ENCODE assay signal across 27 cellular contexts in genomic region chr20:19855426-19855825, GRCh38.
"Had no signal": no experiment of that assay in that cellular context is flagged by ENCODE, and none has a peak within 500 bp of the region (broad histone marks: within the 10 kb centered on the region; RNA-seq: fewer than 3 reads in every experiment).

No MANE protein-coding gene starts in this region.

- H3K9me3 ChIP-seq: psoas muscle, right lobe of liver, sigmoid colon, stomach, thoracic aorta, thyroid gland, tibial nerve, upper lobe of left lung, vagina had no signal

- DNase-seq: natural killer cell; occipital lobe; posterior cingulate gyrus; psoas muscle; right cardiac atrium; right lobe of liver; sigmoid colon; small intestine; stimulated activated CD4-positive, alpha-beta T cell treated with anti-CD3 and anti-CD28 coated beads, Interleukin-15, amount 100 ng/mL, for 24 hours; stimulated activated CD4-positive, alpha-beta T cell treated with anti-CD3 and anti-CD28 coated beads, Interleukin-2, amount 100 ng/mL, for 24 hours; stimulated activated CD4-positive, alpha-beta T cell treated with anti-CD3 and anti-CD28 coated beads, Interleukin-2, amount 100 ng/mL, for 48 hours; stimulated activated CD4-positive, alpha-beta T cell treated with anti-CD3 and anti-CD28 coated beads, Interleukin-4, amount 100 ng/mL, for 24 hours; stimulated activated naive B cell treated with anti-CD40 and anti-IgM and Interleukin-4, amounts not matched to agents 10 μg/mL and 1 μg/mL and 100 μg/mL, for 72 hours; stimulated activated naive CD4-positive, alpha-beta T cell treated with Interleukin-2 at 50 U/mL for 16 hours; stomach; thyroid gland; trophoblast cell; upper lobe of left lung had no signal

- H3K4me3 ChIP-seq: neural progenitor cell, psoas muscle, right lobe of liver, sigmoid colon, stomach, thoracic aorta, thyroid gland, tibial nerve, upper lobe of left lung, vagina had no signal

- H3K27ac ChIP-seq: neural progenitor cell, parathyroid adenoma, psoas muscle, right lobe of liver, sigmoid colon, stomach, thoracic aorta, thyroid gland, tibial nerve, upper lobe of left lung, vagina had no signal

- H3K4me1 Mint-ChIP-seq: natural killer cell; stimulated activated effector memory CD8-positive, alpha-beta T cell treated with anti-CD3 and anti-CD28 coated beads, Interleukin-12 subunit alpha, Interleukin-12 subunit beta, amount 100 ng/mL, for 72 hours had no signal

- H3K27me3 Mint-ChIP-seq: progenitor cell of endocrine pancreas had no signal

- H3K4me3 Mint-ChIP-seq: natural killer cell; nephron; neural progenitor cell; stimulated activated effector memory CD8-positive, alpha-beta T cell treated with anti-CD3 and anti-CD28 coated beads, Interleukin-12 subunit alpha, Interleukin-12 subunit beta, amount 100 ng/mL, for 72 hours; stimulated activated naive B cell treated with anti-CD40 and anti-IgM and Interleukin-4, amounts not matched to agents 10 μg/mL and 1 μg/mL and 100 μg/mL, for 72 hours; stimulated activated naive CD8-positive, alpha-beta T cell treated with anti-CD3 and anti-CD28 coated beads, Interleukin-15, Interleukin-2, amounts not matched to agents 100 ng/mL and 50 ng/mL, for 24 hours had no signal

- H3K9me3 Mint-ChIP-seq: natural killer cell, neural progenitor cell had no signal

- H3K9ac ChIP-seq: neural progenitor cell, parathyroid adenoma had no signal

- H3K36me3 ChIP-seq: neural progenitor cell, right lobe of liver, sigmoid colon, stomach, thoracic aorta, thyroid gland, tibial nerve, upper lobe of left lung, vagina had no signal

- H3K27ac Mint-ChIP-seq: natural killer cell; nephron; neural progenitor cell; progenitor cell of endocrine pancreas; stimulated activated effector memory CD8-positive, alpha-beta T cell treated with anti-CD3 and anti-CD28 coated beads, Interleukin-12 subunit alpha, Interleukin-12 subunit beta, amount 100 ng/mL, for 72 hours; stimulated activated naive B cell treated with anti-CD40 and anti-IgM and Interleukin-4, amounts not matched to agents 10 μg/mL and 1 μg/mL and 100 μg/mL, for 72 hours; stimulated activated naive CD8-positive, alpha-beta T cell treated with anti-CD3 and anti-CD28 coated beads, Interleukin-15, Interleukin-2, amounts not matched to agents 100 ng/mL and 50 ng/mL, for 24 hours had no signal

- H3K4me1 ChIP-seq: neural progenitor cell, parathyroid adenoma, thyroid gland had no signal

- H3K27me3 ChIP-seq: neural progenitor cell, right lobe of liver, sigmoid colon, stomach, thyroid gland, tibial nerve, upper lobe of left lung, vagina had no signal

- ATAC-seq: natural killer cell; psoas muscle; right cardiac atrium; right lobe of liver; stimulated activated effector memory CD8-positive, alpha-beta T cell treated with anti-CD3 and anti-CD28 coated beads, Interleukin-12 subunit alpha, Interleukin-12 subunit beta, amount 100 ng/mL, for 72 hours; stimulated activated naive B cell treated with anti-CD40 and anti-IgM and Interleukin-4, amounts not matched to agents 10 μg/mL and 1 μg/mL and 100 μg/mL, for 72 hours had no signal

- H3K36me3 Mint-ChIP-seq: natural killer cell; stimulated activated effector memory CD8-positive, alpha-beta T cell treated with anti-CD3 and anti-CD28 coated beads, Interleukin-12 subunit alpha, Interleukin-12 subunit beta, amount 100 ng/mL, for 72 hours; stimulated activated naive B cell treated with anti-CD40 and anti-IgM and Interleukin-4, amounts not matched to agents 10 μg/mL and 1 μg/mL and 100 μg/mL, for 72 hours had no signal
